Comparison of ENCODE assay signal across 9 cellular contexts in genomic region chr19:48807590-48808308, GRCh38. TPM values are rescaled to one million over a fixed set of nuclear protein-coding genes. Genes with fewer than 3 reads are reported as not detected.
A peak's percentile ranks its signal among the peaks of the same experiment; 100 is the strongest.
DNase-seq lines count a peak whose midpoint lies in the region; ATAC-seq and TF ChIP-seq lines count a peak whose summit lies in the region.
"Had no signal": no experiment of that assay in that cellular context is flagged by ENCODE, and none has a peak within 500 bp of the region (broad histone marks: within the 10 kb centered on the region; RNA-seq: fewer than 3 reads in every experiment).

No MANE protein-coding gene starts in this region.

- POLR2A ChIA-PET in Caco-2 (lab: Charles Lee), result interaction anchor here (0.5 to 2.3 kb wide), 11 partner anchors 9 to 320 kb away, joined by 3 to 19 read pairs (median 4); partner anchors contain the start of genes GYS1, NUCB1, PPP1R15A and RUVBL2
- POLR2A ChIA-PET in OCI-LY7 (lab: Charles Lee), result no interaction called here

- CTCF ChIA-PET in Caco-2 (lab: Charles Lee) (interaction anchor here (0.5 to 5.7 kb wide), 10 partner anchors 12 to 959 kb away, joined by 3 to 77 read pairs (median 4); partner anchors contain the start of genes AP2A1, GYS1, HSD17B14 and PPP1R15A), OCI-LY7 (lab: Charles Lee; ENCODE audit: unreplicated experiment) (no interaction called here)

- no peaks in the 10 kb centered on the region for H3K27me3 Mint-ChIP-seq in Caco-2 (ENCODE audit: insufficient read depth, unreplicated experiment)
- H3K27me3 Mint-ChIP-seq: IgD-negative memory B cell, naive B cell had no signal

- DNase-seq in Caco-2 (peak; percentile 44 to 61), OCI-LY7 (ENCODE audit: low spot score) (no peak), COLO668 (lab: John Stamatoyannopoulos, UW; ENCODE audit: unreplicated experiment) (no peak), putamen (ENCODE audit: low spot score) (no peak)
- DNase-seq: naive B cell had no signal

- no peaks in the 10 kb centered on the region for H3K36me3 ChIP-seq in Caco-2 (ENCODE audit: control insufficient read depth, insufficient read depth, low read length)
- H3K36me3 ChIP-seq in OCI-LY7 (ENCODE audit: insufficient read depth, low read length), result peaks cover 7% of the 10 kb centered on the region; the same call in 1 of the 2 replicates

- H3K9me3 Mint-ChIP-seq in Caco-2 (ENCODE audit: unreplicated experiment), result no peaks in the 10 kb centered on the region
- H3K9me3 Mint-ChIP-seq: IgD-negative memory B cell, naive B cell had no signal

- H3K27ac Mint-ChIP-seq in Caco-2 (ENCODE audit: unreplicated experiment), result peak overlapping the region; percentile 7

- no peaks in the 10 kb centered on the region for H3K27me3 ChIP-seq in Caco-2 (replicated peaks; ENCODE audit: control insufficient read depth, insufficient read depth, low read length)
- H3K27me3 ChIP-seq: gastroesophageal sphincter had no signal

- no peak for ATAC-seq in GM19035 (IDR thresholded peaks at IDR 0.05; ENCODE audit: unreplicated experiment)
- ATAC-seq: gastroesophageal sphincter had no signal

- peaks cover 12% of the 10 kb centered on the region; the same call in 1 of the 2 replicates for H3K79me2 ChIP-seq in OCI-LY7 (ENCODE audit: insufficient read depth, low read depth, low read length)

- no peaks in the 10 kb centered on the region for H4K20me1 ChIP-seq in OCI-LY7 (ENCODE audit: insufficient read depth, low read length)

- intact Hi-C loops in Caco-2 (cut with micrococcal nuclease; ENCODE audit: unreplicated experiment) (loop anchor here (1.0 kb wide), 1 partner anchor 12 kb away; no protein-coding TSS in a partner anchor), OCI-LY7 (cut with micrococcal nuclease; ENCODE audit: unreplicated experiment) (no loop called here)

- peak overlapping the region; percentile 30 for H3K4me3 Mint-ChIP-seq in Caco-2 (ENCODE audit: unreplicated experiment)

- BruUV-seq in Caco-2 (replicated peaks; lab: Mats Ljungman, UMichigan) (no TSS peak), OCI-LY7 (replicated peaks; lab: Mats Ljungman, UMichigan) (no TSS peak)

- H3K4me1 ChIP-seq in Caco-2 (peaks cover 32% of the 10 kb centered on the region), OCI-LY7 (ENCODE audit: insufficient read depth, low read length, poor library complexity, severe bottlenecking) (peaks cover 23% of the 10 kb centered on the region)

- peaks cover 62% of the 10 kb centered on the region for H3K36me3 Mint-ChIP-seq in Caco-2 (ENCODE audit: insufficient read depth, unreplicated experiment)
- H3K36me3 Mint-ChIP-seq: naive B cell had no signal

- H3K4me2 ChIP-seq in OCI-LY7 (ENCODE audit: low read length), result no peak overlapping the region

- no peak overlapping the region for H2AFZ ChIP-seq in OCI-LY7 (ENCODE audit: low read length)

- H3K9me3 ChIP-seq in Caco-2, result no peaks in the 10 kb centered on the region
- H3K9me3 ChIP-seq in OCI-LY7 (ENCODE audit: low read length), result no peaks in the 10 kb centered on the region
- H3K9me3 ChIP-seq in iPS-18c (ENCODE audit: control insufficient read depth, insufficient read depth, low read length), result no peaks in the 10 kb centered on the region
- H3K9me3 ChIP-seq: gastroesophageal sphincter had no signal

- TF ChIP-seq CTCF in Caco-2 (IDR thresholded peaks at IDR 0.05; ENCODE audit: insufficient read depth in 1 of 2, low read depth in 1 of 2, low read length in 1 of 2, severe bottlenecking in 1 of 2, unreplicated experiment in 1 of 2), result no peak
- TF ChIP-seq CTCF in OCI-LY7 (conservative IDR thresholded peaks at IDR 0.05; ENCODE audit: low read length), result peak; percentile 60

- no peaks in the 10 kb centered on the region for H3K9me2 ChIP-seq in OCI-LY7 (ENCODE audit: insufficient read depth, low read length)

- H3K4me3 ChIP-seq in Caco-2 (ENCODE audit: low read depth, low read length), result peak overlapping the region; percentile 28
- no peak overlapping the region for H3K4me3 ChIP-seq in OCI-LY7 (ENCODE audit: low read depth, low read length, poor library complexity, severe bottlenecking)
- peak overlapping the region; percentile 15; the same call in 1 of the 2 replicates for H3K4me3 ChIP-seq in iPS-18c (ENCODE audit: insufficient read depth, low read depth, low read length)
- H3K4me3 ChIP-seq: gastroesophageal sphincter had no signal

- H3K27ac ChIP-seq in OCI-LY7 (ENCODE audit: low read depth, low read length, poor library complexity, severe bottlenecking), result no peak overlapping the region

- peaks cover 30% of the 10 kb centered on the region for H3K4me1 Mint-ChIP-seq in Caco-2 (ENCODE audit: low read depth, unreplicated experiment)

RNA-seq across cellular contexts. Expression of gene BCAT2, which starts 3.1 kb away (rescaled TPM):
- total RNA-seq in Caco-2 (2022) (106 and 109 TPM in 2 replicates), OCI-LY7 (2022) (35.9 and 53.0 TPM in 2 replicates)
- 44.5 and 47.2 TPM in 2 replicates for total RNA-seq in OCI-LY7 (2014; rRNA removed; shearing (Covaris generic))

RNA-seq across cellular contexts. Expression of gene HSD17B14, which starts 28.5 kb away (rescaled TPM):
- 27.8 and 30.8 TPM in 2 replicates for total RNA-seq in Caco-2 (2022)
- 4.5 and 4.9 TPM in 2 replicates for total RNA-seq in OCI-LY7 (2014; rRNA removed; shearing (Covaris generic))
- 1.8 and 3.2 TPM in 2 replicates for total RNA-seq in OCI-LY7 (2022)

RNA-seq across cellular contexts. Expression of gene FGF21, which starts 52.4 kb away (rescaled TPM):
- total RNA-seq in Caco-2 (2022) (1.9 and 3.0 TPM in 2 replicates), OCI-LY7 (2022) (not detected in 2 replicates)
- not detected in 2 replicates for total RNA-seq in OCI-LY7 (2014; rRNA removed; shearing (Covaris generic))
- total RNA-seq: gastroesophageal sphincter had no signal

RNA-seq across cellular contexts. Expression of gene FUT1, which starts 55.3 kb away (rescaled TPM):
- 26.1 and 30.5 TPM in 2 replicates for total RNA-seq in Caco-2 (2022)
- 0.03 and 0.08 TPM in 2 replicates for total RNA-seq in OCI-LY7 (2014; rRNA removed; shearing (Covaris generic))
- total RNA-seq in OCI-LY7 (2022), result not detected in 2 replicates

Comparison
In these comparisons a context has a peak if more than half of its experiments do, and no peak if none do; other contexts are left out.
1. DNase-seq: peak in Caco-2 (2 of 2); none in OCI-LY7 (single experiment), COLO668 (single experiment) and putamen (single experiment).